In the genomic region with DNA sequence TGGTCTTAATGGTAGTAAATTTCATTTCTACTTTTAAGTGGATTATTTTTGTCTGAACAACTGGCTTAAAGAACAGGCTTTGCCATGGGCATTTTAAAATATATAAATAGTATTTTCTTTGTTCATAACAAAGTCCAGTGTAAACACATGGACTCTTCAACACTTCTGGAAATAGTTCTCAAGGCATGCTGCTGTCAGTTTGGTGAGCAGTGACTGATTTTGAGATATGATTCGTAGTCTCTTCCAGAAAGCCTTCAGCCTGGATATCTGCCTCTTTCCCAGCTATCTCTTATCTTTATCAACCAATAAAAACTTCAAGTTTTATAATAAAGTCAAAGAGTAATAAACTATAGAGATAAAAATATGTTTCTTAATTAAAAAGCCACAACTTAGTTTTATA, we compare ENCODE assay signal across 1 cellular context.
TF ChIP-seq lines count a peak whose summit lies in the region.

No MANE protein-coding gene starts in this region.

TF ChIP-seq in IMR-90, 13 proteins besides CTCF, POLR2A, EP300 and RAD21:
- TF ChIP-seq RFX5 (IDR thresholded peaks at IDR 0.05; ENCODE audit: low read depth, low read length) (no peak), SMC3 (IDR thresholded peaks at IDR 0.05; ENCODE audit: low read depth, low read length) (no peak), MXI1 (IDR thresholded peaks at IDR 0.05; ENCODE audit: borderline replicate concordance, low read depth, low read length) (peak; percentile 58; the same call in 1 of the 2 replicates)
